14 cellular contexts compared by ENCODE assay signal in genomic region chr15:63940956-63941620, GRCh38.
A peak's percentile ranks its signal among the peaks of the same experiment; 100 is the strongest.
DNase-seq lines count a peak whose midpoint lies in the region; ATAC-seq and TF ChIP-seq lines count a peak whose summit lies in the region.
"Had no signal": no experiment of that assay in that cellular context is flagged by ENCODE, and none has a peak within 500 bp of the region (broad histone marks: within the 10 kb centered on the region; RNA-seq: fewer than 3 reads in every experiment).

No MANE protein-coding gene starts in this region.

- no peaks in the 10 kb centered on the region for H3K79me1 ChIP-seq in H9 (ENCODE audit: insufficient read depth, low read depth, low read length, poor library complexity, severe bottlenecking)

- H3K4me1 Mint-ChIP-seq in CD4-positive, alpha-beta memory T cell = peaks cover 31 to 51% (median 37%) of the 10 kb centered on the region in 4 donors
- H3K4me1 Mint-ChIP-seq in H9 = peaks cover 10 to 12% of the 10 kb centered on the region in 2 experiments
- H3K4me1 Mint-ChIP-seq in central memory CD8-positive, alpha-beta T cell = peaks cover 63% of the 10 kb centered on the region
- peaks cover 42% of the 10 kb centered on the region for H3K4me1 Mint-ChIP-seq in nephron

- no peak overlapping the region for H2BK5ac ChIP-seq in H9 (ENCODE audit: insufficient read length, low read length)

- no peaks in the 10 kb centered on the region for H3K36me3 Mint-ChIP-seq in CD4-positive, alpha-beta memory T cell
- no peaks in the 10 kb centered on the region; a peak in 1 of 7 replicates for H3K36me3 Mint-ChIP-seq in H9 (ENCODE audit: insufficient read depth in 1 of 3, low read depth in 3 of 3)
- peaks cover 7% of the 10 kb centered on the region for H3K36me3 Mint-ChIP-seq in central memory CD8-positive, alpha-beta T cell (ENCODE audit: insufficient read depth)
- no peaks in the 10 kb centered on the region for H3K36me3 Mint-ChIP-seq in nephron (ENCODE audit: low read depth)

- POLR2A ChIA-PET in CD4-positive, alpha-beta memory T cell (lab: Charles Lee; ENCODE audit: partially characterized antibody) = interaction anchor here (1.2 to 1.5 kb wide), 3 partner anchors 9 to 99 kb away, joined by 4 read pairs; no protein-coding TSS in a partner anchor

- TF ChIP-seq CTCF in H9 (conservative IDR thresholded peaks at IDR 0.05) (no peak), nephron (IDR thresholded peaks at IDR 0.05; ENCODE audit: unreplicated experiment in 3 of 3) (no peak)

- H3K4me1 ChIP-seq in CD4-positive, alpha-beta memory T cell (ENCODE audit: insufficient read depth, low read length) = peaks cover 40% of the 10 kb centered on the region
- no peaks in the 10 kb centered on the region for H3K4me1 ChIP-seq in H9 (ENCODE audit: insufficient read depth, low read length)

- H3T11ph ChIP-seq in H9 (ENCODE audit: low read length) = no peak overlapping the region

- intact Hi-C loops in CD4-positive, alpha-beta memory T cell (cut with micrococcal nuclease) = no loop called here

- no peak overlapping the region for H2BK120ac ChIP-seq in H9 (ENCODE audit: low read depth, low read length, poor library complexity, severe bottlenecking)

- no peak for ATAC-seq in central memory CD8-positive, alpha-beta T cell (replicated peaks; ENCODE audit: extremely low read depth, poor library complexity, severe bottlenecking)
- ATAC-seq: Panc1 had no signal

- no peaks in the 10 kb centered on the region for H3K9me3 ChIP-seq in CD4-positive, alpha-beta memory T cell (ENCODE audit: control insufficient read depth in 1 of 2, low read length in 2 of 2)
- H3K9me3 ChIP-seq in H9 (ENCODE audit: control insufficient read depth, low read depth, low read length) = no peaks in the 10 kb centered on the region

- no peaks in the 10 kb centered on the region for H3K36me3 ChIP-seq in CD4-positive, alpha-beta memory T cell (ENCODE audit: insufficient read depth, low read length)

- H4K8ac ChIP-seq in H9 (replicated peaks; ENCODE audit: insufficient read length, low read depth, low read length) = no peak overlapping the region

- no peak overlapping the region for H4K91ac ChIP-seq in H9 (ENCODE audit: insufficient read length, low read depth, low read length)

- H3K4me3 ChIP-seq in CD4-positive, alpha-beta memory T cell (ENCODE audit: low read length in 2 of 2) = no peak overlapping the region

- no peak overlapping the region for H2BK20ac ChIP-seq in H9 (ENCODE audit: low read depth, low read length, poor library complexity, severe bottlenecking)

- H3K56ac ChIP-seq in H9 (ENCODE audit: insufficient read length, low read depth, low read length) = no peak overlapping the region

- no peak overlapping the region for H3K4me3 Mint-ChIP-seq in CD4-positive, alpha-beta memory T cell
- H3K4me3 Mint-ChIP-seq in H9 (no peak overlapping the region), nephron (peak overlapping the region in 1 of 3 experiments; percentile 20)
- H3K4me3 Mint-ChIP-seq in central memory CD8-positive, alpha-beta T cell = no peak overlapping the region
- H3K4me3 Mint-ChIP-seq: dendritic cell treated with granulocyte-macrophage colony-stimulating factor and Interleukin-4, amounts not matched to agents 40 ng/mL and 50 ng/mL, for 4 days; T-helper 2 cell treated with Interferon-gamma antibody and Interleukin-4, amounts not matched to agents 5 μg/mL and 100 μg/mL, for 36 hours had no signal

- H3K27ac Mint-ChIP-seq in CD4-positive, alpha-beta memory T cell = peak overlapping the region; percentile 58 to 89 (median 82)
- H3K27ac Mint-ChIP-seq in H9 (peak overlapping the region in 1 of 3 experiments; percentile 39; a peak in 1 of 7 replicates), nephron (peak overlapping the region; percentile 61 to 72 (median 65))
- H3K27ac Mint-ChIP-seq in central memory CD8-positive, alpha-beta T cell (ENCODE audit: low read depth) = peak overlapping the region; percentile 95
- H3K27ac Mint-ChIP-seq: dendritic cell treated with granulocyte-macrophage colony-stimulating factor and Interleukin-4, amounts not matched to agents 40 ng/mL and 50 ng/mL, for 4 days; T-helper 2 cell treated with Interferon-gamma antibody and Interleukin-4, amounts not matched to agents 5 μg/mL and 100 μg/mL, for 36 hours had no signal

- no peak overlapping the region for H3K14ac ChIP-seq in H9 (ENCODE audit: insufficient read depth, low read length)

- no peaks in the 10 kb centered on the region for H4K20me1 ChIP-seq in H9 (ENCODE audit: control insufficient read depth, insufficient read depth, insufficient read length)

- no peaks in the 10 kb centered on the region for H3K23me2 ChIP-seq in H9 (ENCODE audit: insufficient read length, low read depth, low read length, poor library complexity, severe bottlenecking)

- H3K79me2 ChIP-seq in H9 (ENCODE audit: insufficient read depth, low read length) = no peaks in the 10 kb centered on the region

- H3K27me3 ChIP-seq in CD4-positive, alpha-beta memory T cell (ENCODE audit: insufficient read depth, low read length) = no peaks in the 10 kb centered on the region
- no peaks in the 10 kb centered on the region for H3K27me3 ChIP-seq in H9 (ENCODE audit: insufficient read depth, low read length)

- H3K23ac ChIP-seq in H9 (ENCODE audit: insufficient read length, low read depth, low read length) = no peak overlapping the region

- no peak overlapping the region for H3K4me2 ChIP-seq in H9 (ENCODE audit: insufficient read depth, insufficient read length, low read length)

- no peaks in the 10 kb centered on the region for H3K9me3 Mint-ChIP-seq in CD4-positive, alpha-beta memory T cell
- H3K9me3 Mint-ChIP-seq in H9 (no peaks in the 10 kb centered on the region; a peak in 1 of 5 replicates), nephron (no peaks in the 10 kb centered on the region)
- no peaks in the 10 kb centered on the region for H3K9me3 Mint-ChIP-seq in central memory CD8-positive, alpha-beta T cell
- H3K9me3 Mint-ChIP-seq: dendritic cell treated with granulocyte-macrophage colony-stimulating factor and Interleukin-4, amounts not matched to agents 40 ng/mL and 50 ng/mL, for 4 days; T-helper 2 cell treated with Interferon-gamma antibody and Interleukin-4, amounts not matched to agents 5 μg/mL and 100 μg/mL, for 36 hours had no signal

- no peak overlapping the region for H2AK5ac ChIP-seq in H9 (ENCODE audit: insufficient read length, low read length)

- DNase-seq in CD4-positive, alpha-beta memory T cell = no peak
- DNase-seq in H9 (peak; percentile 7), activated T-cell treated with anti-CD3 and anti-CD28 coated beads for 4 hours (no peak), NCI-H1105 (lab: John Stamatoyannopoulos, UW) (no peak), midbrain (lab: John Stamatoyannopoulos, UW) (no peak), occipital lobe (lab: John Stamatoyannopoulos, UW) (no peak)
- DNase-seq in central memory CD8-positive, alpha-beta T cell (ENCODE audit: low spot score in 2 of 2) = no peak
- DNase-seq: GDM1, Kasumi-1, retina had no signal

- no peak overlapping the region for H4K5ac ChIP-seq in H9 (ENCODE audit: insufficient read length, low read depth, low read length)

- CTCF ChIA-PET in CD4-positive, alpha-beta memory T cell (lab: Charles Lee; ENCODE audit: partially characterized antibody) = interaction anchor here (0.5 to 10.4 kb wide), 7 partner anchors 10 to 942 kb away, joined by 3 to 154 read pairs (median 4); partner anchors contain the start of gene DAPK2

- H3K27me3 Mint-ChIP-seq in CD4-positive, alpha-beta memory T cell = no peaks in the 10 kb centered on the region
- H3K27me3 Mint-ChIP-seq in H9 (ENCODE audit: low read depth) (no peaks in the 10 kb centered on the region), nephron (ENCODE audit: low read depth) (peaks cover 3% of the 10 kb centered on the region)
- no peaks in the 10 kb centered on the region for H3K27me3 Mint-ChIP-seq in central memory CD8-positive, alpha-beta T cell

- H3K18ac ChIP-seq in H9 (ENCODE audit: insufficient read length, low read depth, low read length) = no peak overlapping the region

- no CpG with 5 or more reads among the region's 4 CpGs for WGBS in H9 (ENCODE audit: extremely low coverage, insufficient read length, low lambda C conversion rate)

- no peak overlapping the region for H2BK15ac ChIP-seq in H9 (ENCODE audit: low read depth, low read length)

- H3K4ac ChIP-seq in H9 (ENCODE audit: low read depth, low read length) = no peak overlapping the region

- H3K27ac ChIP-seq in CD4-positive, alpha-beta memory T cell (ENCODE audit: low read depth, low read length) = no peak overlapping the region
- H3K27ac ChIP-seq in H9 (ENCODE audit: insufficient read length, low read depth, low read length) = no peak overlapping the region

- H2BK12ac ChIP-seq in H9 (ENCODE audit: insufficient read length, low read depth, low read length) = no peak overlapping the region

- no peak overlapping the region for H2AFZ ChIP-seq in H9 (ENCODE audit: low read length)

- H3K9ac ChIP-seq in H9 (ENCODE audit: extremely low read depth, insufficient read length, low read length) = no peak overlapping the region
